ENCODE assay signal across 8 cellular contexts in the genomic region with DNA sequence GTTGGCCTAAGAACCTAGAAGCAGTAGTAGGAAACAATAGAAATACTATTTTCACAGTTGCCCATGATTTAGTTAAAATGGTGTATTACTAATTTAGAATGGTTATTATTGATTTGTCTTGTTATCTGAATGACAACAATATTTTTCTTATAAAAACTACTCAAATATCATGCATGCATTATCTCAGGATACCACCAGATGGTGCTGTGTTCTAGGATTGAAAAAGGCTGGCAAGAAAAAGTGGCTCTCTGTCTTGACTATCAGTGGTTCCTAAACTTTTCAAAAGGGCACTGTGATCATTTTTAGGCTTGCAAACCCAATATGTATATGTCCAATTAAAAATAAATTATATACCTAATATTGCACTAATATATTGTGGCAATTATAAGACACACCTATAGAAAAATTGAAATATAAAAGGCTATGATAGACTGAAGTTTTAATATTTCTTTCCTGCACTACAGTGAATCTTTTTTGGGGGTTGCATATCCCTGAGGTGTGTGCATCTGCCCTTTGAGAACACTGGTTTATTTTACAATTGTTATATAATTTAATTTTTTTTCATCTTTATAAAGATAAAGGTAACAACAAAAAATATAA.
DNase-seq lines count a peak whose midpoint lies in the region; ATAC-seq, FAIRE-seq and TF ChIP-seq lines count a peak whose summit lies in the region.

No MANE protein-coding gene starts in this region.

- no peaks in the 10 kb centered on the region for H3K4me1 Mint-ChIP-seq in activated CD4-positive, alpha-beta memory T cell treated with anti-CD3 and anti-CD28 coated beads for 36 hours (ENCODE audit: low read depth)

- H4K20me1 ChIP-seq in GM23248 (ENCODE audit: insufficient read depth), result no peaks in the 10 kb centered on the region

- no peaks in the 10 kb centered on the region for H3K9me2 ChIP-seq in GM23248 (ENCODE audit: insufficient read depth)

- no peaks in the 10 kb centered on the region for H3K36me3 Mint-ChIP-seq in activated CD4-positive, alpha-beta memory T cell treated with anti-CD3 and anti-CD28 coated beads for 36 hours

- H3K4me3 ChIP-seq in GM23248 (no peak overlapping the region), cardiac fibroblast (replicated peaks in 1 of 2; ENCODE audit: low read depth in 2 of 2, low read length in 2 of 2) (no peak overlapping the region), mucosa of descending colon (no peak overlapping the region)

- FAIRE-seq in D721Med (lab: Jason Lieb, UNC), result peak; percentile 64

- no peak overlapping the region for H3K27ac Mint-ChIP-seq in activated CD4-positive, alpha-beta memory T cell treated with anti-CD3 and anti-CD28 coated beads for 36 hours

- no peak overlapping the region for H2AFZ ChIP-seq in GM23248

- no peaks in the 10 kb centered on the region for H3K9me3 Mint-ChIP-seq in activated CD4-positive, alpha-beta memory T cell treated with anti-CD3 and anti-CD28 coated beads for 36 hours

- POLR2A ChIA-PET in activated CD4-positive, alpha-beta memory T cell treated with anti-CD3 and anti-CD28 coated beads for 36 hours (lab: Charles Lee), result no interaction called here

- ATAC-seq in mucosa of descending colon (peak; percentile 45), HG02981 (IDR thresholded peaks at IDR 0.05; ENCODE audit: unreplicated experiment) (no peak), HG03432 (IDR thresholded peaks at IDR 0.05; ENCODE audit: unreplicated experiment) (no peak)

- H3F3A ChIP-seq in GM23248 (ENCODE audit: insufficient read depth), result peaks cover 19% of the 10 kb centered on the region

- no peak overlapping the region for H3K4me2 ChIP-seq in GM23248 (ENCODE audit: unreplicated experiment)

- no peaks in the 10 kb centered on the region for H3K36me3 ChIP-seq in GM23248 (ENCODE audit: low read depth)
- H3K36me3 ChIP-seq in mucosa of descending colon (ENCODE audit: low read depth), result no peaks in the 10 kb centered on the region

- no peaks in the 10 kb centered on the region for H3K79me2 ChIP-seq in GM23248 (ENCODE audit: insufficient read depth)

- no peak overlapping the region for H3K9ac ChIP-seq in GM23248

- H3K27ac ChIP-seq in GM23248, result no peak overlapping the region

- intact Hi-C loops in mucosa of descending colon (cut with DNase I, micrococcal nuclease), result loop anchor here (10.0 kb wide), 2 partner anchors 1095 to 1265 kb away; no protein-coding TSS in a partner anchor
- intact Hi-C loops in activated CD4-positive, alpha-beta memory T cell treated with anti-CD3 and anti-CD28 coated beads for 36 hours (cut with micrococcal nuclease), result loop anchor here (5.0 kb wide), 1 partner anchor 187 kb away; no protein-coding TSS in a partner anchor

- H3K9me3 ChIP-seq in GM23248 (ENCODE audit: low read depth) (no peaks in the 10 kb centered on the region), mucosa of descending colon (no peaks in the 10 kb centered on the region)

- no peak overlapping the region for H3K4me3 Mint-ChIP-seq in activated CD4-positive, alpha-beta memory T cell treated with anti-CD3 and anti-CD28 coated beads for 36 hours

- H3K27me3 Mint-ChIP-seq in activated CD4-positive, alpha-beta memory T cell treated with anti-CD3 and anti-CD28 coated beads for 36 hours, result peaks cover 3% of the 10 kb centered on the region

- TF ChIP-seq CTCF in D721Med (IDR thresholded peaks at IDR 0.05; ENCODE audit: insufficient read depth, missing control alignments) (peak; percentile 93), cardiac fibroblast (IDR thresholded peaks at IDR 0.05; ENCODE audit: low read depth, low read length) (peak; percentile 76), mucosa of descending colon (IDR thresholded peaks at IDR 0.05) (peak; percentile 65)

- DNase-seq in D721Med (ENCODE audit: insufficient read length, low spot score) (no peak), GM23248 (peak; percentile 58), NCI-H460 (ENCODE audit: extremely low read depth, low read depth) (peak; percentile 33), cardiac fibroblast (ENCODE audit: low read depth in 2 of 2) (peak; percentile 69 to 74), mucosa of descending colon (peak in 1 of 3 donors; percentile 54)
- no peak for DNase-seq in activated CD4-positive, alpha-beta memory T cell treated with anti-CD3 and anti-CD28 coated beads for 36 hours

- in situ Hi-C loops in GM23248 (cut with MboI), result loop anchor here (10.0 to 25.0 kb wide), 2 partner anchors 1085 to 1258 kb away; no protein-coding TSS in a partner anchor

- CTCF ChIA-PET in activated CD4-positive, alpha-beta memory T cell treated with anti-CD3 and anti-CD28 coated beads for 36 hours (lab: Charles Lee), result no interaction called here

- no peaks in the 10 kb centered on the region for H3K27me3 ChIP-seq in GM23248 (replicated peaks; ENCODE audit: insufficient read depth)

- H3K4me1 ChIP-seq in GM23248 (ENCODE audit: insufficient read depth) (peaks cover 26% of the 10 kb centered on the region), mucosa of descending colon (ENCODE audit: low read depth) (no peaks in the 10 kb centered on the region)

Comparison
In these comparisons a context has a peak if more than half of its experiments do, and no peak if none do; other contexts are left out.
1. DNase-seq: peak in GM23248 (single experiment), NCI-H460 (single experiment) and cardiac fibroblast (2 of 2); none in D721Med (single experiment) and activated CD4-positive, alpha-beta memory T cell treated with anti-CD3 and anti-CD28 coated beads for 36 hours (single experiment).
2. Peak in every context shown above with its lines, with median percentiles within 50 percentile points of each other: CTCF ChIP-seq.